12 cellular contexts compared by ENCODE assay signal in genomic region chr7:7564323-7564780, GRCh38. TPM values are rescaled to one million over a fixed set of nuclear protein-coding genes. Genes with fewer than 3 reads are reported as not detected.
DNase-seq lines count a peak whose midpoint lies in the region; ATAC-seq, FAIRE-seq and TF ChIP-seq lines count a peak whose summit lies in the region.
"Had no signal": no experiment of that assay in that cellular context is flagged by ENCODE, and none has a peak within 500 bp of the region (broad histone marks: within the 10 kb centered on the region; RNA-seq: fewer than 3 reads in every experiment).

No MANE protein-coding gene starts in this region.

- H3K27ac Mint-ChIP-seq in activated naive CD4-positive, alpha-beta T cell treated with anti-CD3 and anti-CD28 coated beads, Interleukin-2, amount 50 U/mL, for 72 hours: no peak overlapping the region
- H3K27ac Mint-ChIP-seq: brain, GM23338 had no signal

- peaks cover 0 to 4% of the 10 kb centered on the region in 2 donors for H3K9me3 Mint-ChIP-seq in activated naive CD4-positive, alpha-beta T cell treated with anti-CD3 and anti-CD28 coated beads, Interleukin-2, amount 50 U/mL, for 72 hours
- H3K9me3 Mint-ChIP-seq: GM23338 had no signal

- no peak for TF ChIP-seq CTCF in fibroblast of pulmonary artery (IDR thresholded peaks at IDR 0.05; ENCODE audit: low read length, missing control alignments)

- no peak for ATAC-seq in activated naive CD4-positive, alpha-beta T cell treated with anti-CD3 and anti-CD28 coated beads, Interleukin-2, amount 50 U/mL, for 72 hours
- no peak for ATAC-seq in GM18517 (IDR thresholded peaks at IDR 0.05; ENCODE audit: unreplicated experiment)
- ATAC-seq: GM23338 had no signal

- peaks cover 13 to 16% of the 10 kb centered on the region in 2 donors for H3K36me3 Mint-ChIP-seq in activated naive CD4-positive, alpha-beta T cell treated with anti-CD3 and anti-CD28 coated beads, Interleukin-2, amount 50 U/mL, for 72 hours

- peak; percentile 72 for FAIRE-seq in urothelium cell line (lab: Jason Lieb, UNC)

- peak; percentile 74 for DNase-seq in SIG-M5 treated with dmso at 0.1 percent for 504 hours (lab: John Stamatoyannopoulos, UW; ENCODE audit: unreplicated experiment)
- DNase-seq in SIG-M5 (lab: John Stamatoyannopoulos, UW): no peak
- peak; percentile 18 for DNase-seq in SKM-1 treated with dmso at 0.1 percent for 144 hours (lab: John Stamatoyannopoulos, UW; ENCODE audit: unreplicated experiment)
- DNase-seq in fibroblast of pulmonary artery (ENCODE audit: low read depth): peak; percentile 45
- peak; percentile 64 for DNase-seq in urothelium cell line (ENCODE audit: low spot score)
- DNase-seq in activated naive CD4-positive, alpha-beta T cell treated with anti-CD3 and anti-CD28 coated beads, Interleukin-2, amount 50 U/mL, for 72 hours (ENCODE audit: low spot score in 2 of 2): no peak
- no peak for DNase-seq in GM19240 (ENCODE audit: insufficient read length, low spot score)
- DNase-seq: NCI-H526 treated with DMSO at 0.1 percent for 48 hours, posterior cingulate gyrus had no signal

- H3K4me3 ChIP-seq in fibroblast of pulmonary artery (replicated peaks; ENCODE audit: low read depth, low read length): no peak overlapping the region
- H3K4me3 ChIP-seq: GM23338 had no signal

RNA-seq across cellular contexts. Expression of gene MIOS, which starts 2.3 kb away (rescaled TPM):
- total RNA-seq in activated naive CD4-positive, alpha-beta T cell treated with anti-CD3 and anti-CD28 coated beads, Interleukin-2, amount 50 U/mL, for 72 hours: 10 to 100 TPM; 20.8 to 65.3 TPM

RNA-seq across cellular contexts. Expression of gene COL28A1, which starts 28.7 kb away (rescaled TPM):
- total RNA-seq in activated naive CD4-positive, alpha-beta T cell treated with anti-CD3 and anti-CD28 coated beads, Interleukin-2, amount 50 U/mL, for 72 hours: under 1 TPM in 1 of 2 donors, not detected in 1; 0.09 TPM

Comparison
In these comparisons a context has a peak if more than half of its experiments do, and no peak if none do; other contexts are left out.
1. DNase-seq: peak in SIG-M5 treated with dmso at 0.1 percent for 504 hours (single experiment), SKM-1 treated with dmso at 0.1 percent for 144 hours (single experiment), fibroblast of pulmonary artery (single experiment) and urothelium cell line (single experiment); none in SIG-M5 (single experiment), activated naive CD4-positive, alpha-beta T cell treated with anti-CD3 and anti-CD28 coated beads, Interleukin-2, amount 50 U/mL, for 72 hours (0 of 2) and GM19240 (single experiment).